15 cellular contexts compared by ENCODE assay signal in genomic region chr21:25929859-25930520, GRCh38.
DNase-seq lines count a peak whose midpoint lies in the region; ATAC-seq and TF ChIP-seq lines count a peak whose summit lies in the region.
"Had no signal": no experiment of that assay in that cellular context is flagged by ENCODE, and none has a peak within 500 bp of the region (broad histone marks: within the 10 kb centered on the region; RNA-seq: fewer than 3 reads in every experiment).

No MANE protein-coding gene starts in this region.

- H3K36me3 Mint-ChIP-seq in nephron progenitor cell (ENCODE audit: low read depth): peaks cover 85% of the 10 kb centered on the region

- DNase-seq in AG04450 (ENCODE audit: low read depth, low spot score) (peak; percentile 18), ascending aorta (ENCODE audit: low spot score in 2 of 2) (peak in 1 of 2 donors; percentile 78), fibroblast of mammary gland (ENCODE audit: low read depth) (peak; percentile 42), nephron progenitor cell (no peak), NCI-H2227 treated with DMSO at 0.1 percent for 48 hours (lab: John Stamatoyannopoulos, UW) (no peak), iPS-NIHi11 (ENCODE audit: low spot score) (no peak), NCI-H748 treated with DMSO at 0.1 percent for 48 hours (lab: John Stamatoyannopoulos, UW) (no peak)
- DNase-seq: ACHN; activated CD4-positive, alpha-beta T cell treated with anti-CD3 and anti-CD28 coated beads, Interleukin-2, amount 10 ng/mL, durations not matched to agents 24 days and 14 days; erythroblast; naive B cell; NCI-H2029; T-cell; upper lobe of right lung had no signal

- peak overlapping the region; percentile 54 for H3K27ac Mint-ChIP-seq in nephron progenitor cell
- H3K27ac Mint-ChIP-seq: activated CD4-positive, alpha-beta T cell treated with anti-CD3 and anti-CD28 coated beads, Interleukin-2, amount 10 ng/mL, durations not matched to agents 24 days and 14 days; T-cell had no signal

- peaks cover 21% of the 10 kb centered on the region for H3K9me3 Mint-ChIP-seq in nephron progenitor cell
- H3K9me3 Mint-ChIP-seq: activated CD4-positive, alpha-beta T cell treated with anti-CD3 and anti-CD28 coated beads, Interleukin-2, amount 10 ng/mL, durations not matched to agents 24 days and 14 days; T-cell had no signal

- TF ChIP-seq CTCF in AG04450 (IDR thresholded peaks at IDR 0.05; ENCODE audit: low read depth, low read length) (no peak), ascending aorta (IDR thresholded peaks at IDR 0.05) (peak in 2 of 3 experiments; percentile 29), fibroblast of mammary gland (conservative IDR thresholded peaks at IDR 0.05; ENCODE audit: control insufficient read depth, insufficient read depth, low read depth, low read length) (no peak), nephron progenitor cell (IDR thresholded peaks at IDR 0.05) (no peak)

- POLR2A ChIA-PET in AG04450 (lab: Yijun Ruan, JAX): no interaction called here

- intact Hi-C loops in ascending aorta (cut with DNase I): loop anchor here (5.0 to 10.0 kb wide), 2 partner anchors 222 to 855 kb away; no protein-coding TSS in a partner anchor

- H3K27ac ChIP-seq in AG04450 (ENCODE audit: low read depth, low read length) (peak overlapping the region; percentile 41), ascending aorta (peak overlapping the region; percentile 86 to 92)
- H3K27ac ChIP-seq: upper lobe of right lung had no signal

- no peak overlapping the region for H3K4me3 Mint-ChIP-seq in nephron progenitor cell
- H3K4me3 Mint-ChIP-seq: activated CD4-positive, alpha-beta T cell treated with anti-CD3 and anti-CD28 coated beads, Interleukin-2, amount 10 ng/mL, durations not matched to agents 24 days and 14 days; naive B cell; T-cell had no signal

- no peaks in the 10 kb centered on the region for H3K27me3 ChIP-seq in AG04450 (ENCODE audit: control insufficient read depth, insufficient read depth, low read length)
- no peaks in the 10 kb centered on the region for H3K27me3 ChIP-seq in ascending aorta
- H3K27me3 ChIP-seq: upper lobe of right lung had no signal

- H3K4me3 ChIP-seq in AG04450 (ENCODE audit: low read depth, low read length): no peak overlapping the region
- H3K4me3 ChIP-seq in ascending aorta: peak overlapping the region in 1 of 2 donors; percentile 12
- no peak overlapping the region for H3K4me3 ChIP-seq in fibroblast of mammary gland (ENCODE audit: control insufficient read depth, low read depth, low read length)
- H3K4me3 ChIP-seq: upper lobe of right lung had no signal

- H3K36me3 ChIP-seq in ascending aorta: no peaks in the 10 kb centered on the region
- H3K36me3 ChIP-seq: upper lobe of right lung had no signal

- peaks cover 5% of the 10 kb centered on the region for H3K4me1 Mint-ChIP-seq in nephron progenitor cell

- peaks cover 4 to 51% of the 10 kb centered on the region in 2 donors for H3K4me1 ChIP-seq in ascending aorta

- CTCF ChIA-PET in AG04450 (lab: Charles Lee): interaction anchor here (1.0 kb wide), 1 partner anchor 35 kb away, joined by 5 read pairs; no protein-coding TSS in a partner anchor

- H3K27me3 Mint-ChIP-seq in nephron progenitor cell (ENCODE audit: low read depth, poor library complexity): no peaks in the 10 kb centered on the region
- H3K27me3 Mint-ChIP-seq: activated CD4-positive, alpha-beta T cell treated with anti-CD3 and anti-CD28 coated beads, Interleukin-2, amount 10 ng/mL, durations not matched to agents 24 days and 14 days; naive B cell; T-cell had no signal

- H3K9me3 ChIP-seq in AG04450 (ENCODE audit: control insufficient read depth, insufficient read depth, low read length) (no peaks in the 10 kb centered on the region), ascending aorta (no peaks in the 10 kb centered on the region)
- H3K9me3 ChIP-seq: upper lobe of right lung had no signal

- no peak for ATAC-seq in HG02798 (IDR thresholded peaks at IDR 0.05; ENCODE audit: poor library complexity, unreplicated experiment)
- ATAC-seq: T-cell, upper lobe of right lung had no signal

Comparison
In these comparisons a context has a peak if more than half of its experiments do, and no peak if none do; other contexts are left out.
1. DNase-seq: peak in AG04450 (single experiment) and fibroblast of mammary gland (single experiment); none in nephron progenitor cell (single experiment), NCI-H2227 treated with DMSO at 0.1 percent for 48 hours (single experiment), iPS-NIHi11 (single experiment) and NCI-H748 treated with DMSO at 0.1 percent for 48 hours (single experiment).
2. CTCF ChIP-seq: peak in ascending aorta (2 of 3); none in AG04450 (single experiment), fibroblast of mammary gland (single experiment) and nephron progenitor cell (single experiment).